In genomic region chr9:127968046-127968445, GRCh38 we compare ENCODE assay signal across 1 cellular context.
A peak's percentile ranks its signal among the peaks of the same experiment; 100 is the strongest.
TF ChIP-seq lines count a peak whose summit lies in the region.

No MANE protein-coding gene starts in this region.

TF ChIP-seq in K562, 482 proteins besides CTCF, POLR2A, EP300 and RAD21:
- TF ChIP-seq SIX5 (IDR thresholded peaks at IDR 0.05; ENCODE audit: borderline replicate concordance in 1 of 2, insufficient read depth in 1 of 2, low read depth in 1 of 2, low read length in 2 of 2) (no peak), CXXC5 (CRISPR knock-in tag; IDR thresholded peaks at IDR 0.05) (0 out of 2 replicates have a peak, but pooled peaks have one; percentile 11), JUND (IDR thresholded peaks at IDR 0.05; ENCODE audit: borderline replicate concordance, low read depth, low read length) (peak; percentile 73), JUND (tag; IDR thresholded peaks at IDR 0.05; ENCODE audit: borderline replicate concordance, low read depth, low read length) (peak; percentile 49; the same call in 1 of the 3 replicates), NRF1 (conservative IDR thresholded peaks at IDR 0.05 in 1 of 2, IDR thresholded peaks at IDR 0.05 in 1 of 2) (peak in 1 of 2 experiments; percentile 16; a peak in 1 of 4 replicates), SMARCA5 (IDR thresholded peaks at IDR 0.05) (no peak), CTBP1 (IDR thresholded peaks at IDR 0.05; ENCODE audit: borderline replicate concordance) (0 out of 2 replicates have a peak, but pooled peaks have one; percentile 20), NONO (IDR thresholded peaks at IDR 0.05; ENCODE audit: low read depth in 2 of 2, low read length in 1 of 2) (no peak), ZKSCAN1 (IDR thresholded peaks at IDR 0.05; ENCODE audit: low read depth, low read length) (no peak), VEZF1 (CRISPR knock-in tag; IDR thresholded peaks at IDR 0.05) (no peak), KDM1A (IDR thresholded peaks at IDR 0.05) (no peak), NFATC3 (IDR thresholded peaks at IDR 0.05) (no peak), KHSRP (IDR thresholded peaks at IDR 0.05) (no peak), NR3C1 (CRISPR knock-in tag; IDR thresholded peaks at IDR 0.05) (no peak), HDAC8 (tag; IDR thresholded peaks at IDR 0.05) (no peak), ATF3 (IDR thresholded peaks at IDR 0.05) (peak; percentile 70), ATF3 (CRISPR knock-in tag; conservative IDR thresholded peaks at IDR 0.05) (no peak), SREBF1 (IDR thresholded peaks at IDR 0.05; ENCODE audit: borderline replicate concordance, low read depth, low read length) (no peak), ZBTB17 (CRISPR knock-in tag; IDR thresholded peaks at IDR 0.05) (no peak), THAP12 (CRISPR knock-in tag; IDR thresholded peaks at IDR 0.05) (no peak), FOSL1 (tag; conservative IDR thresholded peaks at IDR 0.05) (peak; percentile 86), RREB1 (CRISPR knock-in tag; IDR thresholded peaks at IDR 0.05) (0 out of 2 replicates have a peak, but pooled peaks have one; percentile 40), CHCHD3 (CRISPR knock-in tag; IDR thresholded peaks at IDR 0.05) (no peak), ZNF561 (CRISPR knock-in tag; conservative IDR thresholded peaks at IDR 0.05) (no peak), JUN (IDR thresholded peaks at IDR 0.05; ENCODE audit: borderline replicate concordance, low read depth, low read length) (peak; percentile 73), JUN (CRISPR knock-in tag; IDR thresholded peaks at IDR 0.05; ENCODE audit: borderline replicate concordance) (no peak), ZBTB49 (CRISPR knock-in tag; IDR thresholded peaks at IDR 0.05; ENCODE audit: borderline replicate concordance) (no peak), SMAD1 (IDR thresholded peaks at IDR 0.05; ENCODE audit: low read depth, low read length, partially characterized antibody) (no peak), RCOR1 (IDR thresholded peaks at IDR 0.05; ENCODE audit: borderline replicate concordance in 1 of 2, low read depth in 2 of 2, low read length in 2 of 2) (peak in 1 of 2 experiments; percentile 38; a peak in 1 of 4 replicates)
